Comparison of ENCODE assay signal across 28 cellular contexts in the genomic region with DNA sequence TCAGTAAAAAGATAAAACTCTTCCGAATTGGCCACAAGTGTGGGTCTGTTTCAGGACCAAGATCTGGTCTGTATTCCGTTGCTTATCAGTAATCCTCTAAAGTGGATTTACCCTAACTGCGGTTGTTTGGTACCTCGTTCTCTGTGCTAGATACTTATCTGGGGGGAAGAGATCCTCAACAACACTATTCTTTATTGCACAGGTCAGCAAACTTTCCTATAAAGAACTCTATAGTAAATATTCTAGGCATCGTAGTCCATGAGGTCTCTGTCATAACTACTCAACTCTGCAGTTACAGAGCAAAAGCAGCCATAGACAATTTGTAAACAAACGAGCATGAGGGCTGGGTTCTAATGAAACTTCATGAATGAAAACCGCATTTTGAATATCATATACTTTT.
"Had no signal": no experiment of that assay in that cellular context is flagged by ENCODE, and none has a peak within 500 bp of the region (broad histone marks: within the 10 kb centered on the region; RNA-seq: fewer than 3 reads in every experiment).

No MANE protein-coding gene starts in this region.

- H3K27ac ChIP-seq: left ventricle myocardium inferior, pancreas, prostate gland, sigmoid colon, stomach, suprapubic skin, thoracic aorta, tibial artery, upper lobe of right lung had no signal

- H3K4me3 ChIP-seq: left ventricle myocardium inferior, lung, pancreas, prostate gland, sigmoid colon, stomach, suprapubic skin, thoracic aorta, tibial artery, upper lobe of right lung had no signal

- H3K4me1 ChIP-seq: left ventricle myocardium inferior, pancreas, prostate gland, sigmoid colon, suprapubic skin, tibial artery had no signal

- H3K9me3 ChIP-seq: left ventricle myocardium inferior, pancreas, prostate gland, sigmoid colon, stomach, suprapubic skin, thoracic aorta, tibial artery, upper lobe of right lung had no signal

- H3K4me3 Mint-ChIP-seq: immature natural killer cell; memory B cell; naive thymus-derived CD8-positive, alpha-beta T cell; nephron; neural crest cell; stimulated activated naive B cell treated with anti-CD40 and anti-IgM and Interleukin-4, amounts not matched to agents 10 μg/mL and 1 μg/mL and 100 μg/mL, for 72 hours had no signal

- H3K36me3 Mint-ChIP-seq: immature natural killer cell; memory B cell; naive thymus-derived CD8-positive, alpha-beta T cell; stimulated activated naive B cell treated with anti-CD40 and anti-IgM and Interleukin-4, amounts not matched to agents 10 μg/mL and 1 μg/mL and 100 μg/mL, for 72 hours had no signal

- H3K36me3 ChIP-seq: left ventricle myocardium inferior, pancreas, prostate gland, sigmoid colon, stomach, suprapubic skin, thoracic aorta, tibial artery, upper lobe of right lung had no signal

- H3K9me3 Mint-ChIP-seq: naive thymus-derived CD8-positive, alpha-beta T cell; nephron; neural crest cell; stimulated activated naive B cell treated with anti-CD40 and anti-IgM and Interleukin-4, amounts not matched to agents 10 μg/mL and 1 μg/mL and 100 μg/mL, for 72 hours had no signal

- H3K27me3 ChIP-seq: pancreas, sigmoid colon, stomach, suprapubic skin, tibial artery, upper lobe of right lung had no signal

- DNase-seq: hypothalamus; immature natural killer cell; kidney; left ventricle myocardium inferior; naive thymus-derived CD8-positive, alpha-beta T cell; nucleus accumbens; pancreas; posterior cingulate gyrus; retina; right cardiac atrium; sigmoid colon; stimulated activated CD4-positive, alpha-beta T cell treated with anti-CD3 and anti-CD28 coated beads, Interleukin-12 subunit alpha, Interleukin-12 subunit beta, amount 100 ng/mL, for 4 hours; stimulated activated CD4-positive, alpha-beta T cell treated with anti-CD3 and anti-CD28 coated beads, Interleukin-15, amount 100 ng/mL, for 24 hours; stimulated activated CD4-positive, alpha-beta T cell treated with anti-CD3 and anti-CD28 coated beads, Interleukin-2, amount 100 ng/mL, for 24 hours; stimulated activated CD4-positive, alpha-beta T cell treated with anti-CD3 and anti-CD28 coated beads, Interleukin-4, amount 100 ng/mL, for 1 hour; stimulated activated naive B cell treated with anti-CD40 and anti-IgM and Interleukin-4, amounts not matched to agents 10 μg/mL and 1 μg/mL and 100 μg/mL, for 72 hours; stimulated activated naive CD8-positive, alpha-beta T cell treated with anti-CD3 and anti-CD28 coated beads, Interleukin-15, Interleukin-2, amounts not matched to agents 100 U/mL and 50 U/mL, for 24 hours; stomach; tibial artery; trophoblast cell; upper lobe of right lung had no signal

- ATAC-seq: naive thymus-derived CD8-positive, alpha-beta T cell; pancreas; right cardiac atrium; stimulated activated naive B cell treated with anti-CD40 and anti-IgM and Interleukin-4, amounts not matched to agents 10 μg/mL and 1 μg/mL and 100 μg/mL, for 72 hours; stimulated activated naive CD8-positive, alpha-beta T cell treated with anti-CD3 and anti-CD28 coated beads, Interleukin-15, Interleukin-2, amounts not matched to agents 100 U/mL and 50 U/mL, for 24 hours; upper lobe of right lung had no signal

- H3K4me1 Mint-ChIP-seq: immature natural killer cell; memory B cell; naive thymus-derived CD8-positive, alpha-beta T cell; nephron; neural crest cell; stimulated activated naive B cell treated with anti-CD40 and anti-IgM and Interleukin-4, amounts not matched to agents 10 μg/mL and 1 μg/mL and 100 μg/mL, for 72 hours had no signal
